ENCODE assay signal across 16 cellular contexts in genomic region chr5:181054138-181054537, GRCh38. TPM values are rescaled to one million over a fixed set of nuclear protein-coding genes. Genes with fewer than 3 reads are reported as not detected.
DNase-seq lines count a peak whose midpoint lies in the region; ATAC-seq, FAIRE-seq and TF ChIP-seq lines count a peak whose summit lies in the region.
"Had no signal": no experiment of that assay in that cellular context is flagged by ENCODE, and none has a peak within 500 bp of the region (broad histone marks: within the 10 kb centered on the region; RNA-seq: fewer than 3 reads in every experiment).

No MANE protein-coding gene starts in this region.

- H3K36me3 ChIP-seq in K562 (ENCODE audit: control insufficient read depth, insufficient read depth, low read length) = peaks cover 34% of the 10 kb centered on the region
- H3K36me3 ChIP-seq in naive thymus-derived CD4-positive, alpha-beta T cell (ENCODE audit: control insufficient read depth in 2 of 3, insufficient read depth in 3 of 3, low read length in 3 of 3) = no peaks in the 10 kb centered on the region
- H3K36me3 ChIP-seq: ovary had no signal

- peak overlapping the region; percentile 56 for H3K27ac Mint-ChIP-seq in stimulated activated naive CD8-positive, alpha-beta T cell treated with anti-CD3 and anti-CD28 coated beads, Interleukin-15, Interleukin-2, amounts not matched to agents 100 ng/mL and 50 ng/mL, for 24 hours
- H3K27ac Mint-ChIP-seq in naive thymus-derived CD4-positive, alpha-beta T cell = no peak overlapping the region

- CTCF ChIA-PET in K562 (lab: Yijun Ruan, JAX; ENCODE audit: low intra/inter-chr PET ratio) = no interaction called here
- CTCF ChIA-PET in naive thymus-derived CD4-positive, alpha-beta T cell (lab: Charles Lee) = no interaction called here

- no peak for TF ChIP-seq EP300 in K562 (IDR thresholded peaks at IDR 0.05; ENCODE audit: low read length)

- peak overlapping the region; percentile 89; the same call in 1 of the 3 replicates for H3K27ac ChIP-seq in K562 (ENCODE audit: extremely low read depth, low read depth, low read length)
- no peak overlapping the region for H3K27ac ChIP-seq in naive thymus-derived CD4-positive, alpha-beta T cell (ENCODE audit: low read depth, low read length)
- H3K27ac ChIP-seq: epithelial cell of prostate, ovary had no signal

- no peak for TF ChIP-seq CTCF in K562 (IDR thresholded peaks at IDR 0.05 in 2 of 3, conservative IDR thresholded peaks at IDR 0.05 in 1 of 3; ENCODE audit: insufficient read depth in 2 of 3, low read depth in 1 of 3, low read length in 3 of 3)

- no peak for TF ChIP-seq POLR2A in K562 (conservative IDR thresholded peaks at IDR 0.05)

- H3K4me3 Mint-ChIP-seq in stimulated activated naive CD8-positive, alpha-beta T cell treated with anti-CD3 and anti-CD28 coated beads, Interleukin-15, Interleukin-2, amounts not matched to agents 100 ng/mL and 50 ng/mL, for 24 hours = peak overlapping the region; percentile 48
- peak overlapping the region; percentile 26 to 81 (median 64) for H3K4me3 Mint-ChIP-seq in naive thymus-derived CD4-positive, alpha-beta T cell

- no peaks in the 10 kb centered on the region for H3K9me1 ChIP-seq in K562 (ENCODE audit: control insufficient read depth, insufficient read depth, low read length)

- H3K9ac ChIP-seq in K562 (ENCODE audit: insufficient read depth in 1 of 2, low read depth in 2 of 2, low read length in 2 of 2) = peak overlapping the region; percentile 70 to 97

- H3K4me1 Mint-ChIP-seq in stimulated activated naive CD8-positive, alpha-beta T cell treated with anti-CD3 and anti-CD28 coated beads, Interleukin-15, Interleukin-2, amounts not matched to agents 100 ng/mL and 50 ng/mL, for 24 hours (ENCODE audit: low read depth) = peaks cover 23% of the 10 kb centered on the region
- peaks cover 10 to 31% (median 21%) of the 10 kb centered on the region in 7 donors for H3K4me1 Mint-ChIP-seq in naive thymus-derived CD4-positive, alpha-beta T cell

- BruUV-seq in K562 (replicated peaks; lab: Mats Ljungman, UMichigan) = no TSS peak

- no peak for TF ChIP-seq RAD21 in K562 (CRISPR knock-in tag; conservative IDR thresholded peaks at IDR 0.05 in 1 of 2, IDR thresholded peaks at IDR 0.05 in 1 of 2)

- H3K9me3 ChIP-seq in K562 (replicated peaks; ENCODE audit: control insufficient read depth, insufficient read depth, low read depth, low read length) = no peaks in the 10 kb centered on the region
- H3K9me3 ChIP-seq in naive thymus-derived CD4-positive, alpha-beta T cell (ENCODE audit: control insufficient read depth in 2 of 3, low read length in 3 of 3) = no peaks in the 10 kb centered on the region
- H3K9me3 ChIP-seq: ovary had no signal

- no peak overlapping the region for H2AFZ ChIP-seq in K562 (ENCODE audit: low read depth, low read length)

- in situ Hi-C loops in K562 (cut with MboI) = no loop called here

- 34% methylated on average over 6 of the region's 7 CpGs for WGBS in K562 (ENCODE audit: insufficient coverage, low coverage, missing lambda C conversion rate)

- H3K27me3 ChIP-seq in K562 (ENCODE audit: control insufficient read depth in 2 of 2, insufficient read depth in 2 of 2, low read length in 2 of 2) = no peaks in the 10 kb centered on the region
- H3K27me3 ChIP-seq in naive thymus-derived CD4-positive, alpha-beta T cell (ENCODE audit: control insufficient read depth in 2 of 2, insufficient read depth in 2 of 2, low read length in 2 of 2) = peaks cover 0 to 12% of the 10 kb centered on the region in 2 donors
- H3K27me3 ChIP-seq: ovary had no signal

- no peaks in the 10 kb centered on the region for H3K36me3 Mint-ChIP-seq in stimulated activated naive CD8-positive, alpha-beta T cell treated with anti-CD3 and anti-CD28 coated beads, Interleukin-15, Interleukin-2, amounts not matched to agents 100 ng/mL and 50 ng/mL, for 24 hours (ENCODE audit: low read depth)
- no peaks in the 10 kb centered on the region for H3K36me3 Mint-ChIP-seq in naive thymus-derived CD4-positive, alpha-beta T cell

- H3K79me2 ChIP-seq in K562 (ENCODE audit: control insufficient read depth, insufficient read depth, low read length) = peaks cover 62% of the 10 kb centered on the region

- POLR2A ChIA-PET in K562 (lab: Yijun Ruan, JAX) = interaction anchor here (0.9 to 1.6 kb wide), 4 partner anchors 9 to 130 kb away, joined by 4 to 5 read pairs (median 4); no protein-coding TSS in a partner anchor
- POLR2A ChIA-PET in naive thymus-derived CD4-positive, alpha-beta T cell (lab: Charles Lee) = no interaction called here

- H3K4me3 ChIP-seq in K562 = peak overlapping the region; percentile 84
- peak overlapping the region; percentile 22 for H3K4me3 ChIP-seq in naive thymus-derived CD4-positive, alpha-beta T cell (ENCODE audit: low read length)

- intact Hi-C loops in K562 (cut with micrococcal nuclease) = loop anchor here (5.0 kb wide), 1 partner anchor 272 kb away; no protein-coding TSS in a partner anchor
- intact Hi-C loops in naive thymus-derived CD4-positive, alpha-beta T cell (cut with micrococcal nuclease) = loop anchor here in 1 of 2 donors (10.0 kb wide), 1 partner anchor 189 kb away; the partner anchor contains the start of gene ZFP62

- no peaks in the 10 kb centered on the region for H4K20me1 ChIP-seq in K562 (replicated peaks; ENCODE audit: control insufficient read depth, insufficient read depth, low read length)

- H3K4me1 ChIP-seq in K562 (replicated peaks in 1 of 2; ENCODE audit: control insufficient read depth in 2 of 2, insufficient read depth in 2 of 2, low read length in 2 of 2) = peaks cover 38 to 39% of the 10 kb centered on the region in 2 experiments
- peaks cover 4 to 8% of the 10 kb centered on the region in 2 donors for H3K4me1 ChIP-seq in naive thymus-derived CD4-positive, alpha-beta T cell (ENCODE audit: control insufficient read depth in 2 of 2, insufficient read depth in 2 of 2, low read length in 2 of 2)

- H3K4me2 ChIP-seq in K562 (ENCODE audit: insufficient read depth, low read length) = peak overlapping the region; percentile 99

- FAIRE-seq in K562 (lab: Jason Lieb, UNC) = no peak
- FAIRE-seq: GM19239, islet of Langerhans had no signal

- H3K27me3 Mint-ChIP-seq in stimulated activated naive CD8-positive, alpha-beta T cell treated with anti-CD3 and anti-CD28 coated beads, Interleukin-15, Interleukin-2, amounts not matched to agents 100 ng/mL and 50 ng/mL, for 24 hours = peaks cover 90% of the 10 kb centered on the region
- H3K27me3 Mint-ChIP-seq in naive thymus-derived CD4-positive, alpha-beta T cell = peaks cover 80 to 87% (median 85%) of the 10 kb centered on the region in 5 donors

- no peak for ATAC-seq in stimulated activated naive CD8-positive, alpha-beta T cell treated with anti-CD3 and anti-CD28 coated beads, Interleukin-15, Interleukin-2, amounts not matched to agents 100 U/mL and 50 U/mL, for 24 hours
- ATAC-seq in K562 = no peak; the same call in 1 of the 3 replicates
- no peak for ATAC-seq in naive thymus-derived CD4-positive, alpha-beta T cell
- ATAC-seq in HG03342 (IDR thresholded peaks at IDR 0.05; ENCODE audit: unreplicated experiment) = no peak
- ATAC-seq in esophagus mucosa = no peak

- no peaks in the 10 kb centered on the region for H3K9me3 Mint-ChIP-seq in stimulated activated naive CD8-positive, alpha-beta T cell treated with anti-CD3 and anti-CD28 coated beads, Interleukin-15, Interleukin-2, amounts not matched to agents 100 ng/mL and 50 ng/mL, for 24 hours
- peaks cover 0 to 5% (median 0%) of the 10 kb centered on the region in 11 donors for H3K9me3 Mint-ChIP-seq in naive thymus-derived CD4-positive, alpha-beta T cell

- no peak for DNase-seq in stimulated activated naive CD8-positive, alpha-beta T cell treated with anti-CD3 and anti-CD28 coated beads, Interleukin-15, Interleukin-2, amounts not matched to agents 100 U/mL and 50 U/mL, for 24 hours
- DNase-seq in K562 (ENCODE audit: extremely low read depth in 1 of 4, low spot score in 3 of 4) (no peak), cerebellar nuclear complex (lab: John Stamatoyannopoulos, UW) (no peak), NCI-H2171 (lab: John Stamatoyannopoulos, UW) (no peak)
- no peak for DNase-seq in naive thymus-derived CD4-positive, alpha-beta T cell
- DNase-seq: activated CD4-positive, alpha-beta T cell treated with anti-CD3 and anti-CD28 coated beads, Interleukin-2, amount 50 U/mL, for 1 hour; aorta; C1 segment of cervical spinal cord; ovary had no signal

TF ChIP-seq in K562, 482 proteins besides CTCF, POLR2A, EP300 and RAD21 (continues in another document):
- TF ChIP-seq ZNF740 (CRISPR knock-in tag; IDR thresholded peaks at IDR 0.05) (0 out of 2 replicates have a peak, but pooled peaks have one; percentile 12), ZNF740 (tag; IDR thresholded peaks at IDR 0.05) (no peak), LCOR (CRISPR knock-in tag; IDR thresholded peaks at IDR 0.05) (peak; percentile 0; the same call in 1 of the 2 replicates)

RNA-seq across cellular contexts. Expression of gene BTNL9, which starts 14.1 kb away (rescaled TPM):
- 237 and 332 TPM in 2 replicates for total RNA-seq in K562 (2011; cell fraction: chromatin; rRNA removed; ENCODE audit: low replicate concordance)
- total RNA-seq in K562 (2011; cell fraction: nucleolus; rRNA removed) = 194 and 284 TPM in 2 replicates
- 242 and 248 TPM in 2 replicates for total RNA-seq in K562 (2011; cell fraction: nucleoplasm; rRNA removed)
- total RNA-seq in K562 (2014; rRNA removed) (39.4 and 46.8 TPM in 2 replicates), K562 (2014; rRNA removed; fragmentation: Illumina TruSeq; extraction: Trizol) (17.1 and 18.5 TPM in 2 replicates), K562 (2015; rRNA removed; fragmentation: Illumina TruSeq; extraction: Trizol) (29.4 and 29.6 TPM in 2 replicates), K562 (2021) (42.7 and 50.7 TPM in 2 replicates), esophagus mucosa (2.5 TPM)
- polyA plus RNA-seq in K562 (2011; rRNA removed) (18.9 and 25.6 TPM in 2 replicates), K562 (2014; fragmentation: Illumina TruSeq; extraction: Trizol) (32.7 and 35.3 TPM in 2 replicates), K562 (2014; fragmentation: Nextera tagmentation; extraction: Ambion mirVana) (1 to 10 TPM; 3.7 to 3.9 TPM), K562 (2014; rRNA removed) (86.7 and 88.7 TPM in 2 replicates)
- 13.6 and 19.3 TPM in 2 replicates for polyA plus RNA-seq in K562 (2011; cell fraction: cytosol; rRNA removed)
- 99.2 and 210 TPM in 2 replicates for polyA plus RNA-seq in K562 (2011; cell fraction: nucleus; rRNA removed)
- 62.1 and 65.7 TPM in 2 replicates for polyA plus RNA-seq in K562 (2012)
- 6.0 and 15.6 TPM in 2 replicates for polyA minus RNA-seq in K562 (2011; rRNA and poly(A)+ RNA removed)
- polyA minus RNA-seq in K562 (2011; cell fraction: cytosol; rRNA and poly(A)+ RNA removed) = 7.2 and 20.7 TPM in 2 replicates
- 54.0 and 85.9 TPM in 2 replicates for polyA minus RNA-seq in K562 (2011; cell fraction: nucleus; rRNA and poly(A)+ RNA removed)
- total RNA-seq in naive thymus-derived CD4-positive, alpha-beta T cell = 1 to 10 TPM in 1 of 5 experiments, not detected in 4; 1.6 TPM
- polyA plus RNA-seq in naive thymus-derived CD4-positive, alpha-beta T cell = not detected
- total RNA-seq: MCF 10A had no signal
